In genomic region chr14:68854421-68854820, GRCh38 we compare ENCODE assay signal across 20 cellular contexts.
DNase-seq lines count a peak whose midpoint lies in the region; ATAC-seq, FAIRE-seq and TF ChIP-seq lines count a peak whose summit lies in the region.
"Had no signal": no experiment of that assay in that cellular context is flagged by ENCODE, and none has a peak within 500 bp of the region (broad histone marks: within the 10 kb centered on the region; RNA-seq: fewer than 3 reads in every experiment).

No MANE protein-coding gene starts in this region.

- H4K20me1 ChIP-seq in IMR-90 (ENCODE audit: insufficient read depth, low read length) (no peaks in the 10 kb centered on the region), HepG2 (ENCODE audit: insufficient read depth, low read length) (no peaks in the 10 kb centered on the region)

- FAIRE-seq in HepG2 (lab: Jason Lieb, UNC) = no peak

- H2AFZ ChIP-seq in IMR-90 (replicated peaks; ENCODE audit: low read length, poor library complexity) (no peak overlapping the region), HepG2 (ENCODE audit: low read length) (no peak overlapping the region)

- in situ Hi-C loops in IMR-90 (cut with MboI; ENCODE audit: low sequenced_read_pairs) = no loop called here
- in situ Hi-C loops in HepG2 (cut with HindIII; ENCODE audit: extremely low pct_ligation_motif_present, low pct_unique_long_range_greater_than_20kb) = no loop called here

- no peaks in the 10 kb centered on the region for H3K27me3 ChIP-seq in IMR-90 (ENCODE audit: control insufficient read depth, insufficient read depth, low read length)
- H3K27me3 ChIP-seq in HepG2 (ENCODE audit: control insufficient read depth in 1 of 2, insufficient read depth in 2 of 2, low read length in 2 of 2) = no peaks in the 10 kb centered on the region; a peak in 1 of 5 replicates
- H3K27me3 ChIP-seq in foreskin keratinocyte = no peaks in the 10 kb centered on the region
- H3K27me3 ChIP-seq: esophagus squamous epithelium, heart left ventricle, thyroid gland had no signal

- TF ChIP-seq EP300 in HepG2 (IDR thresholded peaks at IDR 0.05; ENCODE audit: low read depth in 2 of 2, low read length in 2 of 2) (no peak), HepG2 (CRISPR knock-in tag; IDR thresholded peaks at IDR 0.05; ENCODE audit: borderline replicate concordance) (no peak)

- ATAC-seq in IMR-90 (ENCODE audit: low read depth) = no peak
- ATAC-seq in activated CD8-positive, alpha-beta T cell treated with anti-CD3 and anti-CD28 coated beads for 36 hours = peak; percentile 61
- peak; percentile 28 for ATAC-seq in HepG2
- ATAC-seq in foreskin keratinocyte = no peak
- ATAC-seq: heart left ventricle, Panc1 had no signal

- no peak overlapping the region for H3K27ac Mint-ChIP-seq in activated CD8-positive, alpha-beta T cell treated with anti-CD3 and anti-CD28 coated beads for 36 hours

- DNase-seq in IMR-90 (no peak), HepG2 (ENCODE audit: low spot score) (no peak), foreskin keratinocyte (no peak), GF-D8 (lab: John Stamatoyannopoulos, UW) (no peak), GM19240 (ENCODE audit: insufficient read length, low spot score) (no peak)
- DNase-seq in activated CD8-positive, alpha-beta T cell treated with anti-CD3 and anti-CD28 coated beads for 36 hours = no peak
- DNase-seq in activated effector memory CD4-positive, alpha-beta T cell treated with anti-CD3 and anti-CD28 coated beads, Interleukin-2, amount 50 U/mL, for 16 hours = no peak
- DNase-seq: activated effector memory CD4-positive, alpha-beta T cell treated with Interleukin-2 at 50 U/mL for 16 hours; amygdala; DMS79 treated with DMSO at 0.1 percent for 48 hours; esophagus squamous epithelium; heart left ventricle; NCI-H1417 treated with DMSO at 0.1 percent for 48 hours; NCI-H2171; occipital lobe; stimulated activated CD4-positive, alpha-beta T cell treated with anti-CD3 and anti-CD28 coated beads, Interleukin-15, amount 100 ng/mL, for 24 hours; T-helper 9 cell; thyroid gland had no signal

- H4K8ac ChIP-seq in IMR-90 (ENCODE audit: low read depth in 2 of 2, low read length in 2 of 2) = no peak overlapping the region

- peaks cover 3% of the 10 kb centered on the region for H3K9me3 Mint-ChIP-seq in activated CD8-positive, alpha-beta T cell treated with anti-CD3 and anti-CD28 coated beads for 36 hours

- H3K9ac ChIP-seq in IMR-90 (ENCODE audit: low read depth, low read length) = no peak overlapping the region
- H3K9ac ChIP-seq in HepG2 (ENCODE audit: insufficient read depth, low read depth, low read length) = no peak overlapping the region

- H3K27ac ChIP-seq in C4-2B (peak overlapping the region; percentile 51), IMR-90 (ENCODE audit: insufficient read depth, low read length) (no peak overlapping the region), HepG2 (ENCODE audit: extremely low read length, insufficient read depth, low read length) (no peak overlapping the region), foreskin keratinocyte (no peak overlapping the region)
- H3K27ac ChIP-seq: esophagus squamous epithelium, thyroid gland had no signal

- TF ChIP-seq RAD21 in IMR-90 (IDR thresholded peaks at IDR 0.05; ENCODE audit: low read length) (no peak), HepG2 (CRISPR knock-in tag; IDR thresholded peaks at IDR 0.05) (no peak)

- H3K23ac ChIP-seq in IMR-90 (ENCODE audit: low read depth, low read length) = no peak overlapping the region

- 0 out of 2 replicates have a peak, but pooled peaks cover 2% of the 10 kb centered on the region for H3K36me3 ChIP-seq in IMR-90 (ENCODE audit: control insufficient read depth, insufficient read depth, low read length)
- H3K36me3 ChIP-seq in HepG2 (replicated peaks in 1 of 2; ENCODE audit: control insufficient read depth in 1 of 2, insufficient read depth in 2 of 2, low read length in 2 of 2) = no peaks in the 10 kb centered on the region
- H3K36me3 ChIP-seq: esophagus squamous epithelium, heart left ventricle, thyroid gland had no signal

- H3K4me1 ChIP-seq in IMR-90 (ENCODE audit: control insufficient read depth, insufficient read depth, low read length) (no peaks in the 10 kb centered on the region), HepG2 (ENCODE audit: insufficient read depth, low read length) (peaks cover 24% of the 10 kb centered on the region), foreskin keratinocyte (no peaks in the 10 kb centered on the region)
- H3K4me1 ChIP-seq: esophagus squamous epithelium, thyroid gland had no signal

- H2BK5ac ChIP-seq in IMR-90 (ENCODE audit: low read depth, low read length, poor library complexity, severe bottlenecking) = no peak overlapping the region

- no peaks in the 10 kb centered on the region for H3K36me3 Mint-ChIP-seq in activated CD8-positive, alpha-beta T cell treated with anti-CD3 and anti-CD28 coated beads for 36 hours (ENCODE audit: low read depth)

- peaks cover 7% of the 10 kb centered on the region; the same call in 1 of the 2 replicates for H3K9me1 ChIP-seq in IMR-90 (ENCODE audit: insufficient read depth, low read length)

- H3K4me2 ChIP-seq in IMR-90 (ENCODE audit: low read depth, low read length) (no peak overlapping the region), HepG2 (ENCODE audit: low read depth, low read length) (peak overlapping the region; percentile 39)

- H3K4ac ChIP-seq in IMR-90 (ENCODE audit: low read depth, low read length) = no peak overlapping the region

- no peak overlapping the region for H3K56ac ChIP-seq in IMR-90 (ENCODE audit: extremely low read depth, insufficient read depth, low read length)

- no peak overlapping the region for H3K18ac ChIP-seq in IMR-90 (ENCODE audit: low read depth, low read length)

- H3K4me3 ChIP-seq in IMR-90 (ENCODE audit: insufficient read depth, low read depth, low read length) (no peak overlapping the region), HepG2 (replicated peaks in 1 of 3; ENCODE audit: insufficient read depth in 1 of 3, low read depth in 2 of 3, low read length in 3 of 3) (no peak overlapping the region)
- H3K4me3 ChIP-seq: esophagus squamous epithelium, heart left ventricle, thyroid gland had no signal

- H3K79me2 ChIP-seq in HepG2 (ENCODE audit: insufficient read depth, low read length) = no peaks in the 10 kb centered on the region

- CTCF ChIA-PET in IMR-90 (lab: Yijun Ruan, JAX) = no interaction called here
- CTCF ChIA-PET in activated CD8-positive, alpha-beta T cell treated with anti-CD3 and anti-CD28 coated beads for 36 hours (lab: Charles Lee) = interaction anchor here (2.0 to 2.2 kb wide), 2 partner anchors 9 to 10 kb away, joined by 8 to 9 read pairs; no protein-coding TSS in a partner anchor
- CTCF ChIA-PET in HepG2 (lab: Yijun Ruan, JAX; ENCODE audit: low intra/inter-chr PET ratio, low total read pairs) = no interaction called here

- POLR2A ChIA-PET in IMR-90 (lab: Charles Lee; ENCODE audit: unreplicated experiment) = no interaction called here
- POLR2A ChIA-PET in activated CD8-positive, alpha-beta T cell treated with anti-CD3 and anti-CD28 coated beads for 36 hours (lab: Charles Lee) = interaction anchor here (0.7 kb wide), 1 partner anchor 454 kb away, joined by 3 read pairs; no protein-coding TSS in a partner anchor
- POLR2A ChIA-PET in HepG2 (lab: Yijun Ruan, JAX) = no interaction called here

- no peak overlapping the region for H4K91ac ChIP-seq in IMR-90 (ENCODE audit: insufficient read depth, low read depth, low read length)

- no peak overlapping the region for H4K5ac ChIP-seq in IMR-90 (ENCODE audit: low read depth, low read length)

- H3K4me1 Mint-ChIP-seq in activated CD8-positive, alpha-beta T cell treated with anti-CD3 and anti-CD28 coated beads for 36 hours (ENCODE audit: low read depth) = no peaks in the 10 kb centered on the region

- no peaks in the 10 kb centered on the region; a peak in 1 of 4 replicates for H3K79me1 ChIP-seq in IMR-90 (ENCODE audit: low read depth in 1 of 2, low read length in 2 of 2)

- no peak overlapping the region for H2BK20ac ChIP-seq in IMR-90 (ENCODE audit: low read depth, low read length)

- H3K4me3 Mint-ChIP-seq in activated CD8-positive, alpha-beta T cell treated with anti-CD3 and anti-CD28 coated beads for 36 hours = no peak overlapping the region

- intact Hi-C loops in IMR-90 (cut with micrococcal nuclease) = no loop called here
- intact Hi-C loops in activated CD8-positive, alpha-beta T cell treated with anti-CD3 and anti-CD28 coated beads for 36 hours (cut with micrococcal nuclease) = no loop called here
- intact Hi-C loops in HepG2 (cut with micrococcal nuclease; ENCODE audit: unreplicated experiment) = no loop called here

- peak overlapping the region; percentile 14 for H2AK9ac ChIP-seq in IMR-90 (replicated peaks; ENCODE audit: low read depth, low read length, poor library complexity)

- TF ChIP-seq CTCF in C4-2B (conservative IDR thresholded peaks at IDR 0.05) = no peak
- no peak for TF ChIP-seq CTCF in IMR-90 (conservative IDR thresholded peaks at IDR 0.05; ENCODE audit: low read depth, low read length)
- no peak for TF ChIP-seq CTCF in activated CD8-positive, alpha-beta T cell treated with anti-CD3 and anti-CD28 coated beads for 36 hours (IDR thresholded peaks at IDR 0.05)
- no peak for TF ChIP-seq CTCF in HepG2 (CRISPR knock-in tag; IDR thresholded peaks at IDR 0.05)
- TF ChIP-seq CTCF in foreskin keratinocyte (conservative IDR thresholded peaks at IDR 0.05) = no peak

- BruUV-seq in IMR-90 (replicated peaks; lab: Mats Ljungman, UMichigan) (no TSS peak), HepG2 (replicated peaks; lab: Mats Ljungman, UMichigan) (no TSS peak)

- dilution Hi-C loops in IMR-90 (cut with HindIII; ENCODE audit: low sequenced_read_pairs, unreplicated experiment) = no loop called here

- no peaks in the 10 kb centered on the region for H3K27me3 Mint-ChIP-seq in activated CD8-positive, alpha-beta T cell treated with anti-CD3 and anti-CD28 coated beads for 36 hours

- H2BK120ac ChIP-seq in IMR-90 (ENCODE audit: low read depth, low read length) = no peak overlapping the region

- H3K14ac ChIP-seq in IMR-90 (replicated peaks; ENCODE audit: low read depth, low read length) = no peak overlapping the region

- no CpG with 5 or more reads among the region's 7 CpGs for WGBS in IMR-90 (ENCODE audit: extremely low coverage in 2 of 2, insufficient read length in 1 of 2), 2 experiments
- WGBS in HepG2 (ENCODE audit: low lambda C conversion rate) = 39% methylated on average over 7 of the region's 7 CpGs

- TF ChIP-seq POLR2A in IMR-90 (IDR thresholded peaks at IDR 0.05; ENCODE audit: low read depth, low read length) (no peak), HepG2 (IDR thresholded peaks at IDR 0.05; ENCODE audit: insufficient read depth in 1 of 2, low read depth in 2 of 2, low read length in 2 of 2) (no peak)

- no peak overlapping the region for H2BK15ac ChIP-seq in IMR-90 (ENCODE audit: low read depth, low read length)

- H3K9me3 ChIP-seq in IMR-90 (ENCODE audit: control insufficient read depth, insufficient read depth, low read length) (peaks cover 1% of the 10 kb centered on the region; the same call in 1 of the 2 replicates), HepG2 (ENCODE audit: low read length) (no peaks in the 10 kb centered on the region)
- H3K9me3 ChIP-seq: thyroid gland had no signal

- H2AK5ac ChIP-seq in IMR-90 (ENCODE audit: low read depth, low read length) = no peak overlapping the region

TF ChIP-seq in IMR-90, 13 proteins besides CTCF, POLR2A, EP300 and RAD21 (continues in another document):
- TF ChIP-seq NFE2L2 (IDR thresholded peaks at IDR 0.05; ENCODE audit: low read depth, low read length) = no peak

Comparison
In these comparisons a context has a peak if more than half of its experiments do, and no peak if none do; other contexts are left out.
1. ATAC-seq: peak in activated CD8-positive, alpha-beta T cell treated with anti-CD3 and anti-CD28 coated beads for 36 hours (single experiment) and HepG2 (single experiment); none in IMR-90 (single experiment) and foreskin keratinocyte (single experiment).